1 cellular context compared by ENCODE assay signal in the genomic region with DNA sequence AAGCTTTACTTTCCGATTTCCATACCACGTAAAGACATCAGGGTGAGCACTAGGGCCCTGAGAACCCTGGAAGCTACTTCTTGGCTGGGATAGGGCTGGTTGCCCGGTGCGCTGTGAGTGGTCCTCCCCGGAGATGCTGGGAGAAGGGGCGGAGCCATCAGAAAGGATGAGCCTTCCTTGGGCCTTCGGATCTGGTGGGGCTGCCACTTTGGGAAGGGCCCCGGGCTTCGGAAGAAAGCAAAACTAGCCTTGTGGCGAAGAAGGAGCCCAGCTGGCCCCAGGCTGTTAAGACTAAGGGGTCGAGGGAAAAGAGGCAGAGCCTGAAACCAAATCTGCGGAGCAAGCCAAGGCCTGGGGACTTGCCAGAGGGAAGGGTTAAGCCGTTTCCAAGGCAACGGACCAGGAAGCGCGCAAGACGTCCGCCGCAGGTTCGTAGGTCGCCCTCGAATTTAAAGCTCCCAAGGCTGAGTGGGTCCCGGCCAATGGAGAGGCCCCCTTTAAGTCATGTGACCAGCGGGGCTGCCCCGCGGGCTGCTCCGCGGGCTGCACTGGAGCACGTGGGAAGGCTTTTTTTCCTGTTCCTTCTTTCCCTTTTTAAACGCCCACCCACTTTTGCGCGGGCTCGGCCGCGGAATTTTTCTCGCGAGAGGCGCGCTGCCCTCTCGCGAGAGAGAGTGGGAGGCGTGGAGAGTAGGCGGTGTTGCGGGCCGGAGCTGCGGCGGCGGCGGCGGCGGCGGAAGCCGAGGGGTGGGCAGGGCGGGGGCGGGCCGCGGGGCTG.
TF ChIP-seq lines count a peak whose summit lies in the region.

No MANE protein-coding gene starts in this region.

TF ChIP-seq in K562, 482 proteins besides CTCF, POLR2A, EP300 and RAD21 (continued from another document and continues in another):
- TF ChIP-seq, protein P1, sequence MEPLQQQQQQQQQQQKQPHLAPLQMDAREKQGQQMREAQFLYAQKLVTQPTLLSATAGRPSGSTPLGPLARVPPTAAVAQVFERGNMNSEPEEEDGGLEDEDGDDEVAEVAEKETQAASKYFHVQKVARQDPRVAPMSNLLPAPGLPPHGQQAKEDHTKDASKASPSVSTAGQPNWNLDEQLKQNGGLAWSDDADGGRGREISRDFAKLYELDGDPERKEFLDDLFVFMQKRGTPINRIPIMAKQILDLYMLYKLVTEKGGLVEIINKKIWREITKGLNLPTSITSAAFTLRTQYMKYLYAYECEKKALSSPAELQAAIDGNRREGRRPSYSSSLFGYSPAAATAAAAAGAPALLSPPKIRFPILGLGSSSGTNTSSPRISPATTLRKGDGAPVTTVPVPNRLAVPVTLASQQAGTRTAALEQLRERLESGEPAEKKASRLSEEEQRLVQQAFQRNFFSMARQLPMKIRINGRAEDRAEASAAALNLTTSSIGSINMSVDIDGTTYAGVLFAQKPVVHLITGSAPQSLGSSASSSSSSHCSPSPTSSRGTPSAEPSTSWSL (CRISPR knock-in tag; IDR thresholded peaks at IDR 0.05; ENCODE audit: borderline replicate concordance) = no peak
- TF ChIP-seq MLLT1 (IDR thresholded peaks at IDR 0.05) (no peak), ZNF175 (CRISPR knock-in tag; IDR thresholded peaks at IDR 0.05; ENCODE audit: low read depth) (no peak), E2F1 (CRISPR knock-in tag; IDR thresholded peaks at IDR 0.05) (peak; percentile 93), KAT8 (IDR thresholded peaks at IDR 0.05; ENCODE audit: low read depth) (no peak), CHD1 (IDR thresholded peaks at IDR 0.05; ENCODE audit: low read length) (no peak), CSDE1 (IDR thresholded peaks at IDR 0.05) (no peak), ESRRB (CRISPR knock-in tag; IDR thresholded peaks at IDR 0.05; ENCODE audit: borderline replicate concordance) (no peak), TAF9B (IDR thresholded peaks at IDR 0.05; ENCODE audit: partially characterized antibody) (no peak), HNRNPH1 (optimal IDR thresholded peaks at IDR 0.05; ENCODE audit: low read depth, low read length) (no peak), RBBP5 (IDR thresholded peaks at IDR 0.05; ENCODE audit: borderline replicate concordance, insufficient read depth, low read length, poor library complexity, severe bottlenecking) (no peak), THRAP3 (IDR thresholded peaks at IDR 0.05; ENCODE audit: borderline replicate concordance) (no peak), MCM2 (IDR thresholded peaks at IDR 0.05; ENCODE audit: low read depth) (no peak), PPARD (CRISPR knock-in tag; IDR thresholded peaks at IDR 0.05) (no peak), ZNF41 (CRISPR knock-in tag; conservative IDR thresholded peaks at IDR 0.05) (no peak), SMARCB1 (IDR thresholded peaks at IDR 0.05; ENCODE audit: insufficient read length, low read depth) (no peak), MTA2 (IDR thresholded peaks at IDR 0.05; ENCODE audit: low read depth) (no peak), HOXB6 (CRISPR knock-in tag; IDR thresholded peaks at IDR 0.05; ENCODE audit: borderline replicate concordance) (no peak), CBX8 (IDR thresholded peaks at IDR 0.05; ENCODE audit: borderline replicate concordance, extremely low read depth, low read depth, low read length, poor library complexity, severe bottlenecking) (no peak), ZC3H11A (IDR thresholded peaks at IDR 0.05; ENCODE audit: low read depth, low read length) (no peak), GTF2A2 (tag; IDR thresholded peaks at IDR 0.05) (no peak), U2AF1 (optimal IDR thresholded peaks at IDR 0.05; ENCODE audit: low read depth, low read length) (no peak), ZNF140 (CRISPR knock-in tag; IDR thresholded peaks at IDR 0.05) (no peak), ZNF707 (CRISPR knock-in tag; conservative IDR thresholded peaks at IDR 0.05) (no peak), GATAD2B (IDR thresholded peaks at IDR 0.05; ENCODE audit: borderline replicate concordance) (no peak), ZNF436 (CRISPR knock-in tag; IDR thresholded peaks at IDR 0.05) (no peak), YBX1 (IDR thresholded peaks at IDR 0.05) (no peak), E2F3 (CRISPR knock-in tag; IDR thresholded peaks at IDR 0.05) (peak; percentile 76), KLF10 (CRISPR knock-in tag; IDR thresholded peaks at IDR 0.05) (no peak), BMI1 (IDR thresholded peaks at IDR 0.05; ENCODE audit: low read length) (no peak), ZNF584 (CRISPR knock-in tag; IDR thresholded peaks at IDR 0.05; ENCODE audit: low read depth) (no peak), RHOXF2B (CRISPR knock-in tag; conservative IDR thresholded peaks at IDR 0.05) (no peak), SRSF9 (IDR thresholded peaks at IDR 0.05; ENCODE audit: borderline replicate concordance, low read depth, low read length) (no peak), RBM34 (IDR thresholded peaks at IDR 0.05; ENCODE audit: borderline replicate concordance, insufficient read depth, low read length) (no peak)
- TF ChIP-seq, protein P2, sequence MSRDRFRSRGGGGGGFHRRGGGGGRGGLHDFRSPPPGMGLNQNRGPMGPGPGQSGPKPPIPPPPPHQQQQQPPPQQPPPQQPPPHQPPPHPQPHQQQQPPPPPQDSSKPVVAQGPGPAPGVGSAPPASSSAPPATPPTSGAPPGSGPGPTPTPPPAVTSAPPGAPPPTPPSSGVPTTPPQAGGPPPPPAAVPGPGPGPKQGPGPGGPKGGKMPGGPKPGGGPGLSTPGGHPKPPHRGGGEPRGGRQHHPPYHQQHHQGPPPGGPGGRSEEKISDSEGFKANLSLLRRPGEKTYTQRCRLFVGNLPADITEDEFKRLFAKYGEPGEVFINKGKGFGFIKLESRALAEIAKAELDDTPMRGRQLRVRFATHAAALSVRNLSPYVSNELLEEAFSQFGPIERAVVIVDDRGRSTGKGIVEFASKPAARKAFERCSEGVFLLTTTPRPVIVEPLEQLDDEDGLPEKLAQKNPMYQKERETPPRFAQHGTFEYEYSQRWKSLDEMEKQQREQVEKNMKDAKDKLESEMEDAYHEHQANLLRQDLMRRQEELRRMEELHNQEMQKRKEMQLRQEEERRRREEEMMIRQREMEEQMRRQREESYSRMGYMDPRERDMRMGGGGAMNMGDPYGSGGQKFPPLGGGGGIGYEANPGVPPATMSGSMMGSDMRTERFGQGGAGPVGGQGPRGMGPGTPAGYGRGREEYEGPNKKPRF (IDR thresholded peaks at IDR 0.05; ENCODE audit: low read depth, low read length) = no peak
- TF ChIP-seq, protein P3, sequence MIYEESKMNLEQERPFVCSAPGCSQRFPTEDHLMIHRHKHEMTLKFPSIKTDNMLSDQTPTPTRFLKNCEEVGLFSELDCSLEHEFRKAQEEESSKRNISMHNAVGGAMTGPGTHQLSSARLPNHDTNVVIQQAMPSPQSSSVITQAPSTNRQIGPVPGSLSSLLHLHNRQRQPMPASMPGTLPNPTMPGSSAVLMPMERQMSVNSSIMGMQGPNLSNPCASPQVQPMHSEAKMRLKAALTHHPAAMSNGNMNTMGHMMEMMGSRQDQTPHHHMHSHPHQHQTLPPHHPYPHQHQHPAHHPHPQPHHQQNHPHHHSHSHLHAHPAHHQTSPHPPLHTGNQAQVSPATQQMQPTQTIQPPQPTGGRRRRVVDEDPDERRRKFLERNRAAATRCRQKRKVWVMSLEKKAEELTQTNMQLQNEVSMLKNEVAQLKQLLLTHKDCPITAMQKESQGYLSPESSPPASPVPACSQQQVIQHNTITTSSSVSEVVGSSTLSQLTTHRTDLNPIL (CRISPR knock-in tag; IDR thresholded peaks at IDR 0.05) = no peak
- TF ChIP-seq, protein P4, sequence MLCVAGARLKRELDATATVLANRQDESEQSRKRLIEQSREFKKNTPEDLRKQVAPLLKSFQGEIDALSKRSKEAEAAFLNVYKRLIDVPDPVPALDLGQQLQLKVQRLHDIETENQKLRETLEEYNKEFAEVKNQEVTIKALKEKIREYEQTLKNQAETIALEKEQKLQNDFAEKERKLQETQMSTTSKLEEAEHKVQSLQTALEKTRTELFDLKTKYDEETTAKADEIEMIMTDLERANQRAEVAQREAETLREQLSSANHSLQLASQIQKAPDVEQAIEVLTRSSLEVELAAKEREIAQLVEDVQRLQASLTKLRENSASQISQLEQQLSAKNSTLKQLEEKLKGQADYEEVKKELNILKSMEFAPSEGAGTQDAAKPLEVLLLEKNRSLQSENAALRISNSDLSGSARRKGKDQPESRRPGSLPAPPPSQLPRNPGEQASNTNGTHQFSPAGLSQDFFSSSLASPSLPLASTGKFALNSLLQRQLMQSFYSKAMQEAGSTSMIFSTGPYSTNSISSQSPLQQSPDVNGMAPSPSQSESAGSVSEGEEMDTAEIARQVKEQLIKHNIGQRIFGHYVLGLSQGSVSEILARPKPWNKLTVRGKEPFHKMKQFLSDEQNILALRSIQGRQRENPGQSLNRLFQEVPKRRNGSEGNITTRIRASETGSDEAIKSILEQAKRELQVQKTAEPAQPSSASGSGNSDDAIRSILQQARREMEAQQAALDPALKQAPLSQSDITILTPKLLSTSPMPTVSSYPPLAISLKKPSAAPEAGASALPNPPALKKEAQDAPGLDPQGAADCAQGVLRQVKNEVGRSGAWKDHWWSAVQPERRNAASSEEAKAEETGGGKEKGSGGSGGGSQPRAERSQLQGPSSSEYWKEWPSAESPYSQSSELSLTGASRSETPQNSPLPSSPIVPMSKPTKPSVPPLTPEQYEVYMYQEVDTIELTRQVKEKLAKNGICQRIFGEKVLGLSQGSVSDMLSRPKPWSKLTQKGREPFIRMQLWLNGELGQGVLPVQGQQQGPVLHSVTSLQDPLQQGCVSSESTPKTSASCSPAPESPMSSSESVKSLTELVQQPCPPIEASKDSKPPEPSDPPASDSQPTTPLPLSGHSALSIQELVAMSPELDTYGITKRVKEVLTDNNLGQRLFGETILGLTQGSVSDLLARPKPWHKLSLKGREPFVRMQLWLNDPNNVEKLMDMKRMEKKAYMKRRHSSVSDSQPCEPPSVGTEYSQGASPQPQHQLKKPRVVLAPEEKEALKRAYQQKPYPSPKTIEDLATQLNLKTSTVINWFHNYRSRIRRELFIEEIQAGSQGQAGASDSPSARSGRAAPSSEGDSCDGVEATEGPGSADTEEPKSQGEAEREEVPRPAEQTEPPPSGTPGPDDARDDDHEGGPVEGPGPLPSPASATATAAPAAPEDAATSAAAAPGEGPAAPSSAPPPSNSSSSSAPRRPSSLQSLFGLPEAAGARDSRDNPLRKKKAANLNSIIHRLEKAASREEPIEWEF (CRISPR knock-in tag; IDR thresholded peaks at IDR 0.05) = no peak
- TF ChIP-seq, protein P5, sequence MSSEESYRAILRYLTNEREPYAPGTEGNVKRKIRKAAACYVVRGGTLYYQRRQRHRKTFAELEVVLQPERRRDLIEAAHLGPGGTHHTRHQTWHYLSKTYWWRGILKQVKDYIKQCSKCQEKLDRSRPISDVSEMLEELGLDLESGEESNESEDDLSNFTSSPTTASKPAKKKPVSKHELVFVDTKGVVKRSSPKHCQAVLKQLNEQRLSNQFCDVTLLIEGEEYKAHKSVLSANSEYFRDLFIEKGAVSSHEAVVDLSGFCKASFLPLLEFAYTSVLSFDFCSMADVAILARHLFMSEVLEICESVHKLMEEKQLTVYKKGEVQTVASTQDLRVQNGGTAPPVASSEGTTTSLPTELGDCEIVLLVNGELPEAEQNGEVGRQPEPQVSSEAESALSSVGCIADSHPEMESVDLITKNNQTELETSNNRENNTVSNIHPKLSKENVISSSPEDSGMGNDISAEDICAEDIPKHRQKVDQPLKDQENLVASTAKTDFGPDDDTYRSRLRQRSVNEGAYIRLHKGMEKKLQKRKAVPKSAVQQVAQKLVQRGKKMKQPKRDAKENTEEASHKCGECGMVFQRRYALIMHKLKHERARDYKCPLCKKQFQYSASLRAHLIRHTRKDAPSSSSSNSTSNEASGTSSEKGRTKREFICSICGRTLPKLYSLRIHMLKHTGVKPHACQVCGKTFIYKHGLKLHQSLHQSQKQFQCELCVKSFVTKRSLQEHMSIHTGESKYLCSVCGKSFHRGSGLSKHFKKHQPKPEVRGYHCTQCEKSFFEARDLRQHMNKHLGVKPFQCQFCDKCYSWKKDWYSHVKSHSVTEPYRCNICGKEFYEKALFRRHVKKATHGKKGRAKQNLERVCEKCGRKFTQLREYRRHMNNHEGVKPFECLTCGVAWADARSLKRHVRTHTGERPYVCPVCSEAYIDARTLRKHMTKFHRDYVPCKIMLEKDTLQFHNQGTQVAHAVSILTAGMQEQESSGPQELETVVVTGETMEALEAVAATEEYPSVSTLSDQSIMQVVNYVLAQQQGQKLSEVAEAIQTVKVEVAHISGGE (CRISPR knock-in tag; IDR thresholded peaks at IDR 0.05) = peak in 1 of 3 experiments; percentile 61; a peak in 1 of 6 replicates
